Comparison of ENCODE assay signal across 9 cellular contexts in genomic region chr17:78722101-78722761, GRCh38. TPM values are rescaled to one million over a fixed set of nuclear protein-coding genes. Genes with fewer than 3 reads are reported as not detected.
A peak's percentile ranks its signal among the peaks of the same experiment; 100 is the strongest.
DNase-seq lines count a peak whose midpoint lies in the region; ATAC-seq and TF ChIP-seq lines count a peak whose summit lies in the region.
"Had no signal": no experiment of that assay in that cellular context is flagged by ENCODE, and none has a peak within 500 bp of the region (broad histone marks: within the 10 kb centered on the region; RNA-seq: fewer than 3 reads in every experiment).

No MANE protein-coding gene starts in this region.

- intact Hi-C loops in activated T-helper 1 cell treated with anti-CD3 and anti-CD28 coated beads, Interleukin-12 subunit alpha, Interleukin-12 subunit beta, Interleukin-2, Interleukin-4 antibody, amounts not matched to agents 30 ng/mL and 10 ng/mL and 1 ng/mL, durations not matched to agents 14 hours and 24 hours and 36 hours (cut with micrococcal nuclease) = loop anchor here (2.0 kb wide), 1 partner anchor 15 kb away; no protein-coding TSS in a partner anchor

- TF ChIP-seq CTCF in tibial nerve (IDR thresholded peaks at IDR 0.05) = no peak

- H3K4me1 ChIP-seq in tibial nerve = peaks cover 0 to 84% (median 65%) of the 10 kb centered on the region in 4 donors

- no peaks in the 10 kb centered on the region for H3K27me3 Mint-ChIP-seq in activated T-cell treated with anti-CD3 and anti-CD28 coated beads, Interleukin-2, amount 50 U/mL, for 72 hours (ENCODE audit: low read depth)
- no peaks in the 10 kb centered on the region for H3K27me3 Mint-ChIP-seq in activated T-helper 1 cell treated with anti-CD3 and anti-CD28 coated beads, Interleukin-12 subunit alpha, Interleukin-12 subunit beta, Interleukin-2, Interleukin-4 antibody, amounts not matched to agents 30 ng/mL and 10 ng/mL and 1 ng/mL, durations not matched to agents 14 hours and 24 hours and 36 hours (ENCODE audit: insufficient read depth)

- H3K36me3 ChIP-seq in tibial nerve = no peaks in the 10 kb centered on the region

- no peak for TF ChIP-seq POLR2A in tibial nerve (IDR thresholded peaks at IDR 0.05)

- H3K36me3 Mint-ChIP-seq in activated T-cell treated with anti-CD3 and anti-CD28 coated beads, Interleukin-2, amount 50 U/mL, for 72 hours (ENCODE audit: insufficient read depth in 2 of 2) = peaks cover 0 to 2% of the 10 kb centered on the region in 2 donors
- peaks cover 16% of the 10 kb centered on the region for H3K36me3 Mint-ChIP-seq in activated T-helper 1 cell treated with anti-CD3 and anti-CD28 coated beads, Interleukin-12 subunit alpha, Interleukin-12 subunit beta, Interleukin-2, Interleukin-4 antibody, amounts not matched to agents 30 ng/mL and 10 ng/mL and 1 ng/mL, durations not matched to agents 14 hours and 24 hours and 36 hours (ENCODE audit: low read depth)

- peak in 1 of 2 donors; percentile 26 for TF ChIP-seq EP300 in tibial nerve (IDR thresholded peaks at IDR 0.05)

- peaks cover 98% of the 10 kb centered on the region for H3K4me1 Mint-ChIP-seq in activated T-cell treated with anti-CD3 and anti-CD28 coated beads, Interleukin-2, amount 50 U/mL, for 72 hours (ENCODE audit: low read depth)
- H3K4me1 Mint-ChIP-seq in activated T-helper 1 cell treated with anti-CD3 and anti-CD28 coated beads, Interleukin-12 subunit alpha, Interleukin-12 subunit beta, Interleukin-2, Interleukin-4 antibody, amounts not matched to agents 30 ng/mL and 10 ng/mL and 1 ng/mL, durations not matched to agents 14 hours and 24 hours and 36 hours (ENCODE audit: low read depth) = peaks cover 76% of the 10 kb centered on the region

- no peak for DNase-seq in activated T-cell treated with anti-CD3 and anti-CD28 coated beads, Interleukin-2, amount 50 U/mL, for 72 hours
- no peak for DNase-seq in activated T-cell treated with anti-CD3 and anti-CD28 coated beads, Interleukin-2, amount 50 U/mL, for 1 hour
- no peak for DNase-seq in activated T-helper 1 cell treated with anti-CD3 and anti-CD28 coated beads, Interleukin-12 subunit alpha, Interleukin-12 subunit beta, Interleukin-2, Interleukin-4 antibody, amounts not matched to agents 30 ng/mL and 10 ng/mL and 1 ng/mL, durations not matched to agents 14 hours and 24 hours and 36 hours (ENCODE audit: low spot score)
- DNase-seq in tibial nerve (ENCODE audit: low spot score in 2 of 2) = no peak
- DNase-seq: DMS153 had no signal

- ATAC-seq in activated T-cell treated with anti-CD3 and anti-CD28 coated beads, Interleukin-2, amount 50 U/mL, for 72 hours (replicated peaks in 1 of 2) = no peak
- ATAC-seq in GM19452 (IDR thresholded peaks at IDR 0.05; ENCODE audit: unreplicated experiment) = no peak
- no peak for ATAC-seq in GM18511 (IDR thresholded peaks at IDR 0.05; ENCODE audit: unreplicated experiment)
- ATAC-seq in HG03442 (IDR thresholded peaks at IDR 0.05; ENCODE audit: unreplicated experiment) = no peak

- 45 to 54% methylated on average over 9 of the region's 9 CpGs for WGBS in tibial nerve, 2 donors

- H3K9me3 Mint-ChIP-seq in activated T-cell treated with anti-CD3 and anti-CD28 coated beads, Interleukin-2, amount 50 U/mL, for 72 hours = no peaks in the 10 kb centered on the region
- no peaks in the 10 kb centered on the region for H3K9me3 Mint-ChIP-seq in activated T-helper 1 cell treated with anti-CD3 and anti-CD28 coated beads, Interleukin-12 subunit alpha, Interleukin-12 subunit beta, Interleukin-2, Interleukin-4 antibody, amounts not matched to agents 30 ng/mL and 10 ng/mL and 1 ng/mL, durations not matched to agents 14 hours and 24 hours and 36 hours

- H3K4me3 ChIP-seq in tibial nerve = peak overlapping the region; percentile 20 to 50 (median 32)

- H3K27me3 ChIP-seq in layer of hippocampus (ENCODE audit: control insufficient read depth, insufficient read depth, low read length) (no peaks in the 10 kb centered on the region), tibial nerve (no peaks in the 10 kb centered on the region)

- H3K27ac ChIP-seq in layer of hippocampus (ENCODE audit: low read depth, low read length) = peak overlapping the region; percentile 90
- peak overlapping the region; percentile 58 to 82 (median 73) for H3K27ac ChIP-seq in tibial nerve

- H3K4me3 Mint-ChIP-seq in activated T-cell treated with anti-CD3 and anti-CD28 coated beads, Interleukin-2, amount 50 U/mL, for 72 hours = peak overlapping the region; percentile 15 to 24
- H3K4me3 Mint-ChIP-seq in activated T-helper 1 cell treated with anti-CD3 and anti-CD28 coated beads, Interleukin-12 subunit alpha, Interleukin-12 subunit beta, Interleukin-2, Interleukin-4 antibody, amounts not matched to agents 30 ng/mL and 10 ng/mL and 1 ng/mL, durations not matched to agents 14 hours and 24 hours and 36 hours = no peak overlapping the region

- H3K9me3 ChIP-seq in tibial nerve = no peaks in the 10 kb centered on the region

- H3K27ac Mint-ChIP-seq in activated T-cell treated with anti-CD3 and anti-CD28 coated beads, Interleukin-2, amount 50 U/mL, for 72 hours = peak overlapping the region; percentile 63
- H3K27ac Mint-ChIP-seq in activated T-helper 1 cell treated with anti-CD3 and anti-CD28 coated beads, Interleukin-12 subunit alpha, Interleukin-12 subunit beta, Interleukin-2, Interleukin-4 antibody, amounts not matched to agents 30 ng/mL and 10 ng/mL and 1 ng/mL, durations not matched to agents 14 hours and 24 hours and 36 hours = peak overlapping the region; percentile 45

RNA-seq across cellular contexts. Expression of gene CYTH1, which starts 59.8 kb away (rescaled TPM):
- total RNA-seq in activated T-cell treated with anti-CD3 and anti-CD28 coated beads, Interleukin-2, amount 50 U/mL, for 72 hours = 100 to 1,000 TPM; 163 to 204 TPM
- total RNA-seq in activated T-helper 1 cell treated with anti-CD3 and anti-CD28 coated beads, Interleukin-12 subunit alpha, Interleukin-12 subunit beta, Interleukin-2, Interleukin-4 antibody, amounts not matched to agents 30 ng/mL and 10 ng/mL and 1 ng/mL, durations not matched to agents 14 hours and 24 hours and 36 hours = 147 TPM in 2 replicates
- total RNA-seq in tibial nerve = 10 to 100 TPM; 53.1 to 81.0 (median 63.8) TPM
